Comparison of ENCODE assay signal across 25 cellular contexts in genomic region chr6:63582579-63583231, GRCh38. TPM values are rescaled to one million over a fixed set of nuclear protein-coding genes. Genes with fewer than 3 reads are reported as not detected.
DNase-seq lines count a peak whose midpoint lies in the region; ATAC-seq, FAIRE-seq and TF ChIP-seq lines count a peak whose summit lies in the region.
"Had no signal": no experiment of that assay in that cellular context is flagged by ENCODE, and none has a peak within 500 bp of the region (broad histone marks: within the 10 kb centered on the region; RNA-seq: fewer than 3 reads in every experiment).

No MANE protein-coding gene starts in this region.

- ATAC-seq in activated CD8-positive, alpha-beta T cell treated with anti-CD3 and anti-CD28 coated beads, Interleukin-2, amount 10 ng/mL, durations not matched to agents 7 days and 5 days = no peak
- ATAC-seq: activated CD4-positive, alpha-beta T cell treated with anti-CD3 and anti-CD28 coated beads for 36 hours; activated naive CD8-positive, alpha-beta T cell treated with anti-CD3 and anti-CD28 coated beads, Interleukin-2, amount 50 U/mL, for 24 hours; right cardiac atrium had no signal

- no peaks in the 10 kb centered on the region for H3K27me3 ChIP-seq in neural cell (ENCODE audit: insufficient read depth, low read depth, low read length)
- H3K27me3 ChIP-seq: BLaER1 treated with 17β-estradiol and CSF1 and Interleukin-3, amounts not matched to agents 10 nM and 100 nM; transverse colon had no signal

- H3K79me2 ChIP-seq in neural cell (replicated peaks; ENCODE audit: insufficient read depth, low read length) = peaks cover 22% of the 10 kb centered on the region

- FAIRE-seq in G401.6 (lab: Jason Lieb, UNC) = peak; percentile 34
- no peak for FAIRE-seq in kidney (lab: Jason Lieb, UNC)
- FAIRE-seq: frontal cortex, RCC 7860 had no signal

- H2AFZ ChIP-seq in neural cell (ENCODE audit: low read depth, low read length) = no peak overlapping the region

- H3K4me1 Mint-ChIP-seq in activated CD8-positive, alpha-beta T cell treated with anti-CD3 and anti-CD28 coated beads, Interleukin-2, amount 10 ng/mL, durations not matched to agents 7 days and 5 days (ENCODE audit: low read depth) = peaks cover 4% of the 10 kb centered on the region
- H3K4me1 Mint-ChIP-seq: activated CD4-positive, alpha-beta T cell treated with anti-CD3 and anti-CD28 coated beads for 36 hours; activated naive CD8-positive, alpha-beta T cell treated with anti-CD3 and anti-CD28 coated beads, Interleukin-2, amount 50 U/mL, for 24 hours; naive thymus-derived CD8-positive, alpha-beta T cell had no signal

- H3K4me1 ChIP-seq in kidney (ENCODE audit: control insufficient read depth in 1 of 2, insufficient read depth in 1 of 2, low read depth in 1 of 2, low read length in 2 of 2) = no peaks in the 10 kb centered on the region
- H3K4me1 ChIP-seq: BLaER1 treated with 17β-estradiol and CSF1 and Interleukin-3, amounts not matched to agents 10 nM and 100 nM had no signal

- POLR2A ChIA-PET in activated CD8-positive, alpha-beta T cell treated with anti-CD3 and anti-CD28 coated beads, Interleukin-2, amount 10 ng/mL, durations not matched to agents 7 days and 5 days (lab: Charles Lee) = interaction anchor here (1.0 kb wide), 1 partner anchor 52 kb away, joined by 3 read pairs; no protein-coding TSS in a partner anchor

- no peaks in the 10 kb centered on the region for H3F3A ChIP-seq in neural cell (ENCODE audit: insufficient read depth, low read length, poor library complexity, severe bottlenecking)

- H3K27ac ChIP-seq in neural cell (ENCODE audit: low read length) (no peak overlapping the region), kidney (ENCODE audit: low read depth in 2 of 2, low read length in 2 of 2) (no peak overlapping the region)
- H3K27ac ChIP-seq: BLaER1 treated with 17β-estradiol and CSF1 and Interleukin-3, amounts not matched to agents 10 nM and 100 nM; HL-60; transverse colon had no signal

- H3K36me3 Mint-ChIP-seq in activated CD8-positive, alpha-beta T cell treated with anti-CD3 and anti-CD28 coated beads, Interleukin-2, amount 10 ng/mL, durations not matched to agents 7 days and 5 days (ENCODE audit: low read depth) = peaks cover 39% of the 10 kb centered on the region

- no peaks in the 10 kb centered on the region for H3K9me2 ChIP-seq in neural cell (ENCODE audit: insufficient read depth, low read length)

- intact Hi-C loops in kidney (cut with DNase I) = no loop called here

- no peaks in the 10 kb centered on the region for H3K9me3 Mint-ChIP-seq in activated CD8-positive, alpha-beta T cell treated with anti-CD3 and anti-CD28 coated beads, Interleukin-2, amount 10 ng/mL, durations not matched to agents 7 days and 5 days (ENCODE audit: insufficient read depth)
- H3K9me3 Mint-ChIP-seq: activated naive CD8-positive, alpha-beta T cell treated with anti-CD3 and anti-CD28 coated beads, Interleukin-2, amount 50 U/mL, for 24 hours; naive thymus-derived CD8-positive, alpha-beta T cell had no signal

- H3K4me3 Mint-ChIP-seq in activated CD8-positive, alpha-beta T cell treated with anti-CD3 and anti-CD28 coated beads, Interleukin-2, amount 10 ng/mL, durations not matched to agents 7 days and 5 days = no peak overlapping the region
- H3K4me3 Mint-ChIP-seq: activated CD4-positive, alpha-beta T cell treated with anti-CD3 and anti-CD28 coated beads for 36 hours; activated naive CD8-positive, alpha-beta T cell treated with anti-CD3 and anti-CD28 coated beads, Interleukin-2, amount 50 U/mL, for 24 hours; naive thymus-derived CD8-positive, alpha-beta T cell had no signal

- peaks cover 34% of the 10 kb centered on the region for H3K36me3 ChIP-seq in neural cell (ENCODE audit: insufficient read depth, low read length)
- peaks cover 11 to 21% of the 10 kb centered on the region in 2 donors for H3K36me3 ChIP-seq in kidney (ENCODE audit: control insufficient read depth in 1 of 2, insufficient read depth in 2 of 2, low read length in 2 of 2)

- no peak overlapping the region for H3K4me2 ChIP-seq in neural cell (ENCODE audit: low read length)
- H3K4me2 ChIP-seq: BLaER1 treated with 17β-estradiol and CSF1 and Interleukin-3, amounts not matched to agents 10 nM and 100 nM had no signal

- H4K20me1 ChIP-seq in neural cell (ENCODE audit: insufficient read depth) = no peaks in the 10 kb centered on the region

- no peak for TF ChIP-seq RAD21 in neural cell (conservative IDR thresholded peaks at IDR 0.05)

- DNase-seq in M059J (ENCODE audit: low read depth) = peak; percentile 9
- DNase-seq in fibroblast of mammary gland (ENCODE audit: low read depth) = peak; percentile 39
- DNase-seq in activated CD8-positive, alpha-beta T cell treated with anti-CD3 and anti-CD28 coated beads, Interleukin-2, amount 10 ng/mL, durations not matched to agents 7 days and 5 days = no peak
- no peak for DNase-seq in kidney tubule cell (ENCODE audit: low spot score)
- no peak for DNase-seq in kidney
- DNase-seq: activated CD4-positive, alpha-beta T cell treated with anti-CD3 and anti-CD28 coated beads for 36 hours; activated effector memory CD4-positive, alpha-beta T cell treated with anti-CD3 and anti-CD28 coated beads, Interleukin-2, amount 50 U/mL, for 16 hours; activated naive CD8-positive, alpha-beta T cell treated with anti-CD3 and anti-CD28 coated beads, Interleukin-2, amount 50 U/mL, for 24 hours; caudate nucleus; cortex of kidney; GOT3; midbrain; naive thymus-derived CD8-positive, alpha-beta T cell; NCI-H1048; NCI-H1694; NCI-H524 treated with DMSO at 0.1 percent for 48 hours; right cardiac atrium; stimulated activated CD4-positive, alpha-beta T cell treated with anti-CD3 and anti-CD28 coated beads, Interleukin-4, amount 100 ng/mL, for 1 hour; transverse colon had no signal

- no peak overlapping the region for H3K27ac Mint-ChIP-seq in activated CD8-positive, alpha-beta T cell treated with anti-CD3 and anti-CD28 coated beads, Interleukin-2, amount 10 ng/mL, durations not matched to agents 7 days and 5 days
- H3K27ac Mint-ChIP-seq: activated CD4-positive, alpha-beta T cell treated with anti-CD3 and anti-CD28 coated beads for 36 hours; activated naive CD8-positive, alpha-beta T cell treated with anti-CD3 and anti-CD28 coated beads, Interleukin-2, amount 50 U/mL, for 24 hours had no signal

- TF ChIP-seq EP300 in neural cell (conservative IDR thresholded peaks at IDR 0.05; ENCODE audit: poor library complexity, severe bottlenecking) = no peak

- H3K9me3 ChIP-seq in neural cell (ENCODE audit: low read length) (no peaks in the 10 kb centered on the region), kidney (ENCODE audit: control insufficient read depth in 1 of 2, low read length in 2 of 2) (no peaks in the 10 kb centered on the region)
- H3K9me3 ChIP-seq: BLaER1 treated with 17β-estradiol and CSF1 and Interleukin-3, amounts not matched to agents 10 nM and 100 nM; transverse colon had no signal

- H3K9ac ChIP-seq in neural cell (ENCODE audit: low read length) = no peak overlapping the region
- no peak overlapping the region for H3K9ac ChIP-seq in kidney (ENCODE audit: low read length in 2 of 2)
- H3K9ac ChIP-seq: BLaER1 treated with 17β-estradiol and CSF1 and Interleukin-3, amounts not matched to agents 10 nM and 100 nM had no signal

- CTCF ChIA-PET in activated CD8-positive, alpha-beta T cell treated with anti-CD3 and anti-CD28 coated beads, Interleukin-2, amount 10 ng/mL, durations not matched to agents 7 days and 5 days (lab: Charles Lee) = interaction anchor here (1.4 to 2.2 kb wide), 2 partner anchors 9 to 230 kb away, joined by 3 to 12 read pairs; no protein-coding TSS in a partner anchor

- H3K4me3 ChIP-seq in fibroblast of mammary gland (ENCODE audit: control insufficient read depth, low read depth, low read length) (no peak overlapping the region), neural cell (ENCODE audit: low read length) (no peak overlapping the region), kidney (ENCODE audit: low read length in 2 of 2) (no peak overlapping the region)
- H3K4me3 ChIP-seq: BLaER1 treated with 17β-estradiol and CSF1 and Interleukin-3, amounts not matched to agents 10 nM and 100 nM; transverse colon had no signal

- TF ChIP-seq CTCF in fibroblast of mammary gland (conservative IDR thresholded peaks at IDR 0.05; ENCODE audit: control insufficient read depth, insufficient read depth, low read depth, low read length) (no peak), neural cell (IDR thresholded peaks at IDR 0.05; ENCODE audit: poor library complexity, severe bottlenecking) (no peak), kidney (IDR thresholded peaks at IDR 0.05; ENCODE audit: borderline replicate concordance, extremely low read depth, insufficient read depth) (no peak)

- H3K27me3 Mint-ChIP-seq in activated CD8-positive, alpha-beta T cell treated with anti-CD3 and anti-CD28 coated beads, Interleukin-2, amount 10 ng/mL, durations not matched to agents 7 days and 5 days (ENCODE audit: low read depth) = peaks cover 9% of the 10 kb centered on the region
- H3K27me3 Mint-ChIP-seq: activated CD4-positive, alpha-beta T cell treated with anti-CD3 and anti-CD28 coated beads for 36 hours had no signal

TF ChIP-seq in neural cell, 6 proteins besides CTCF, POLR2A, EP300 and RAD21:
- TF ChIP-seq POLR2AphosphoS5 (IDR thresholded peaks at IDR 0.05) (peak; percentile 45), EZH2 (IDR thresholded peaks at IDR 0.05; ENCODE audit: borderline replicate concordance, insufficient read depth, low read length, poor library complexity, severe bottlenecking) (no peak), MXI1 (conservative IDR thresholded peaks at IDR 0.05; ENCODE audit: poor library complexity, severe bottlenecking) (no peak), SMC3 (conservative IDR thresholded peaks at IDR 0.05; ENCODE audit: poor library complexity) (no peak), TAF1 (IDR thresholded peaks at IDR 0.05; ENCODE audit: low read depth) (no peak)
TF ChIP-seq in neural cell: peak in this region for 1.

RNA-seq across cellular contexts. Expression of gene PTP4A1, which starts 10.4 kb away (rescaled TPM):
- 32.3 and 53.3 TPM in 2 replicates for total RNA-seq in M059J (2014; rRNA removed; shearing (Covaris generic))
- polyA plus RNA-seq in neural cell (51.5 and 57.6 TPM in 2 replicates), kidney (ENCODE audit: insufficient read depth, low read depth, low replicate concordance) (16.5 TPM)
- 98.4 and 136 TPM in 2 replicates for polyA minus RNA-seq in neural cell
- total RNA-seq in activated CD8-positive, alpha-beta T cell treated with anti-CD3 and anti-CD28 coated beads, Interleukin-2, amount 10 ng/mL, durations not matched to agents 7 days and 5 days = 10 to 100 TPM; 86.6 to 87.0 TPM
- 43.7 TPM for total RNA-seq in kidney

RNA-seq across cellular contexts. Expression of gene PHF3, which starts 52.9 kb away (rescaled TPM):
- 29.7 and 41.9 TPM in 2 replicates for total RNA-seq in M059J (2014; rRNA removed; shearing (Covaris generic))
- polyA plus RNA-seq in neural cell = 20.9 and 21.1 TPM in 2 replicates
- 174 and 214 TPM in 2 replicates for polyA minus RNA-seq in neural cell
- total RNA-seq in activated CD8-positive, alpha-beta T cell treated with anti-CD3 and anti-CD28 coated beads, Interleukin-2, amount 10 ng/mL, durations not matched to agents 7 days and 5 days = 10 to 100 TPM; 39.3 to 40.2 TPM
- total RNA-seq in kidney = 58.3 TPM
- polyA plus RNA-seq in kidney (ENCODE audit: insufficient read depth, low read depth, low replicate concordance) = 9.5 TPM

Comparison
In these comparisons a context has a peak if more than half of its experiments do, and no peak if none do; other contexts are left out.
1. DNase-seq: peak in M059J (single experiment) and fibroblast of mammary gland (single experiment); none in activated CD8-positive, alpha-beta T cell treated with anti-CD3 and anti-CD28 coated beads, Interleukin-2, amount 10 ng/mL, durations not matched to agents 7 days and 5 days (single experiment), kidney tubule cell (single experiment) and kidney (single experiment).